Comparison of ENCODE assay signal across 8 cellular contexts in genomic region chr12:22333186-22333745, GRCh38. TPM values are rescaled to one million over a fixed set of nuclear protein-coding genes. Genes with fewer than 3 reads are reported as not detected.
DNase-seq lines count a peak whose midpoint lies in the region; ATAC-seq, FAIRE-seq and TF ChIP-seq lines count a peak whose summit lies in the region.

No MANE protein-coding gene starts in this region.

- H3K4me2 ChIP-seq in neural cell (ENCODE audit: low read length) (peak overlapping the region; percentile 82), OCI-LY7 (ENCODE audit: low read length) (no peak overlapping the region)

- TF ChIP-seq CTCF in neural cell (IDR thresholded peaks at IDR 0.05; ENCODE audit: poor library complexity, severe bottlenecking) (no peak), OCI-LY7 (conservative IDR thresholded peaks at IDR 0.05; ENCODE audit: low read length) (no peak)

- 48 to 60% (median 58%) methylated on average over 12 of the region's 12 CpGs for WGBS in small intestine, 3 donors

- H3K9me3 ChIP-seq in MG63 (no peaks in the 10 kb centered on the region), neural cell (ENCODE audit: low read length) (no peaks in the 10 kb centered on the region), small intestine (ENCODE audit: control insufficient read depth, low read depth) (no peaks in the 10 kb centered on the region), OCI-LY7 (ENCODE audit: low read length) (no peaks in the 10 kb centered on the region)

- H3K36me3 ChIP-seq in MG63 = no peaks in the 10 kb centered on the region
- H3K36me3 ChIP-seq in neural cell (ENCODE audit: insufficient read depth, low read length) = no peaks in the 10 kb centered on the region
- H3K36me3 ChIP-seq in small intestine (ENCODE audit: control insufficient read depth in 2 of 2, insufficient read depth in 2 of 2, low read length in 2 of 2) = no peaks in the 10 kb centered on the region
- no peaks in the 10 kb centered on the region for H3K36me3 ChIP-seq in OCI-LY7 (ENCODE audit: insufficient read depth, low read length)

- H3K4me3 ChIP-seq in MG63 (peak overlapping the region; percentile 62; the same call in 1 of the 2 replicates), neural cell (ENCODE audit: low read length) (peak overlapping the region; percentile 84), small intestine (ENCODE audit: low read depth in 1 of 2, low read length in 2 of 2) (peak overlapping the region in 1 of 2 donors; percentile 68), OCI-LY7 (ENCODE audit: low read depth, low read length, poor library complexity, severe bottlenecking) (no peak overlapping the region)

- H3K27me3 ChIP-seq in MG63 = peaks cover 12% of the 10 kb centered on the region
- no peaks in the 10 kb centered on the region for H3K27me3 ChIP-seq in neural cell (ENCODE audit: insufficient read depth, low read depth, low read length)
- H3K27me3 ChIP-seq in small intestine (ENCODE audit: control insufficient read depth in 2 of 2, insufficient read depth in 2 of 2, low read length in 2 of 2) = peaks cover 2 to 3% of the 10 kb centered on the region in 2 donors

- FAIRE-seq in small intestine (lab: Jason Lieb, UNC) = no peak

- H3K9ac ChIP-seq in neural cell (ENCODE audit: low read length) = peak overlapping the region; percentile 89

- peak overlapping the region; percentile 66 to 98 for H3K27ac Mint-ChIP-seq in effector memory CD8-positive, alpha-beta T cell

- CTCF ChIA-PET in OCI-LY7 (lab: Charles Lee; ENCODE audit: unreplicated experiment) = no interaction called here

- H3K4me3 Mint-ChIP-seq in effector memory CD8-positive, alpha-beta T cell = peak overlapping the region; percentile 98 to 99

- ATAC-seq in effector memory CD8-positive, alpha-beta T cell (replicated peaks) = no peak
- no peak for ATAC-seq in HG03025 (IDR thresholded peaks at IDR 0.05; ENCODE audit: low FRiP score, unreplicated experiment)

- H3K9me3 Mint-ChIP-seq in effector memory CD8-positive, alpha-beta T cell = no peaks in the 10 kb centered on the region

- intact Hi-C loops in OCI-LY7 (cut with micrococcal nuclease; ENCODE audit: unreplicated experiment) = no loop called here

- no peak overlapping the region for H3K27ac ChIP-seq in neural cell (ENCODE audit: low read length)
- H3K27ac ChIP-seq in small intestine (ENCODE audit: low read depth in 1 of 2, low read length in 1 of 2) = no peak overlapping the region
- H3K27ac ChIP-seq in OCI-LY7 (ENCODE audit: low read depth, low read length, poor library complexity, severe bottlenecking) = no peak overlapping the region

- H2AFZ ChIP-seq in neural cell (ENCODE audit: low read depth, low read length) (no peak overlapping the region), OCI-LY7 (ENCODE audit: low read length) (no peak overlapping the region)

- H3K79me2 ChIP-seq in neural cell (replicated peaks; ENCODE audit: insufficient read depth, low read length) = peaks cover 40% of the 10 kb centered on the region
- no peaks in the 10 kb centered on the region for H3K79me2 ChIP-seq in OCI-LY7 (ENCODE audit: insufficient read depth, low read depth, low read length)

- BruUV-seq in OCI-LY7 (replicated peaks; lab: Mats Ljungman, UMichigan) = no TSS peak

- TF ChIP-seq EP300 in neural cell (conservative IDR thresholded peaks at IDR 0.05; ENCODE audit: poor library complexity, severe bottlenecking) = no peak

- peaks cover 21% of the 10 kb centered on the region for H3K36me3 Mint-ChIP-seq in effector memory CD8-positive, alpha-beta T cell (ENCODE audit: insufficient read depth)

- H3K4me1 ChIP-seq in small intestine (ENCODE audit: control insufficient read depth in 2 of 2, insufficient read depth in 1 of 2, low read depth in 1 of 2, low read length in 1 of 2) = no peaks in the 10 kb centered on the region
- no peaks in the 10 kb centered on the region for H3K4me1 ChIP-seq in OCI-LY7 (ENCODE audit: insufficient read depth, low read length, poor library complexity, severe bottlenecking)

- H3F3A ChIP-seq in neural cell (ENCODE audit: insufficient read depth, low read length, poor library complexity, severe bottlenecking) = no peaks in the 10 kb centered on the region

- no peak for TF ChIP-seq RAD21 in neural cell (conservative IDR thresholded peaks at IDR 0.05)

- POLR2A ChIA-PET in OCI-LY7 (lab: Charles Lee) = no interaction called here

- H3K4me1 Mint-ChIP-seq in effector memory CD8-positive, alpha-beta T cell (ENCODE audit: low read depth in 2 of 2) = peaks cover 25 to 66% of the 10 kb centered on the region in 2 donors

- peaks cover 0 to 9% of the 10 kb centered on the region in 2 donors for H3K27me3 Mint-ChIP-seq in effector memory CD8-positive, alpha-beta T cell

- peak; percentile 9 for DNase-seq in AG20443 (ENCODE audit: low spot score)
- DNase-seq in MG63 = no peak
- peak in 1 of 3 experiments; percentile 12 for DNase-seq in effector memory CD8-positive, alpha-beta T cell
- DNase-seq in small intestine = no peak
- no peak for DNase-seq in OCI-LY7 (ENCODE audit: low spot score)
- DNase-seq in NCI-H2107 treated with DMSO at 0.1 percent for 48 hours (lab: John Stamatoyannopoulos, UW; ENCODE audit: unreplicated experiment) = no peak

- H4K20me1 ChIP-seq in neural cell (ENCODE audit: insufficient read depth) (no peaks in the 10 kb centered on the region), OCI-LY7 (ENCODE audit: insufficient read depth, low read length) (no peaks in the 10 kb centered on the region)

- no peaks in the 10 kb centered on the region for H3K9me2 ChIP-seq in neural cell (ENCODE audit: insufficient read depth, low read length)
- H3K9me2 ChIP-seq in OCI-LY7 (ENCODE audit: insufficient read depth, low read length) = no peaks in the 10 kb centered on the region

TF ChIP-seq in neural cell, 6 proteins besides CTCF, POLR2A, EP300 and RAD21:
- TF ChIP-seq MXI1 (conservative IDR thresholded peaks at IDR 0.05; ENCODE audit: poor library complexity, severe bottlenecking) = no peak
- no peak for TF ChIP-seq REST (IDR thresholded peaks at IDR 0.05; ENCODE audit: borderline replicate concordance)
- no peak for TF ChIP-seq SMC3 (conservative IDR thresholded peaks at IDR 0.05; ENCODE audit: poor library complexity)
- TF ChIP-seq EZH2 (IDR thresholded peaks at IDR 0.05; ENCODE audit: borderline replicate concordance, insufficient read depth, low read length, poor library complexity, severe bottlenecking) = no peak
- no peak for TF ChIP-seq POLR2AphosphoS5 (IDR thresholded peaks at IDR 0.05)
- no peak for TF ChIP-seq TAF1 (IDR thresholded peaks at IDR 0.05; ENCODE audit: low read depth)

RNA-seq across cellular contexts. Expression of gene ST8SIA1, which starts 1.2 kb away (rescaled TPM):
- 0.20 TPM in 1 of 2 replicates, not detected in the other for total RNA-seq in MG63 (2014; rRNA removed; shearing (Covaris generic); ENCODE audit: low replicate concordance)
- polyA plus RNA-seq in neural cell (22.2 and 22.5 TPM in 2 replicates), small intestine (1 to 10 TPM in 1 of 3 donors, under 1 TPM in 1, not detected in 1; 0.81 to 1.4 TPM)
- polyA minus RNA-seq in neural cell = 51.4 and 66.0 TPM in 2 replicates
- not detected in 2 replicates for total RNA-seq in OCI-LY7 (2014; rRNA removed; shearing (Covaris generic))
- total RNA-seq in OCI-LY7 (2022) = not detected in 2 replicates
